In genomic region chr1:84117868-84118267, GRCh38 we compare ENCODE assay signal across 17 cellular contexts. TPM values are rescaled to one million over a fixed set of nuclear protein-coding genes. Genes with fewer than 3 reads are reported as not detected.
DNase-seq lines count a peak whose midpoint lies in the region; ATAC-seq and TF ChIP-seq lines count a peak whose summit lies in the region.
"Had no signal": no experiment of that assay in that cellular context is flagged by ENCODE, and none has a peak within 500 bp of the region (broad histone marks: within the 10 kb centered on the region; RNA-seq: fewer than 3 reads in every experiment).

No MANE protein-coding gene starts in this region.

- no peak for ATAC-seq in lung (ENCODE audit: insufficient read depth, low FRiP score)
- ATAC-seq: activated CD8-positive, alpha-beta T cell treated with anti-CD3 and anti-CD28 coated beads for 36 hours; activated T-helper 17 cell treated with anti-CD3 and anti-CD28 coated beads, Interleukin-2, amount 50 U/mL, for 72 hours; lower lobe of right lung had no signal

- H3K4me1 Mint-ChIP-seq in activated CD4-positive, alpha-beta T cell treated with anti-CD3 and anti-CD28 coated beads, Interleukin-2, amount 10 ng/mL, durations not matched to agents 24 days and 14 days: peaks cover 9% of the 10 kb centered on the region

- 90 to 95% methylated on average over 1 of the region's 1 CpG for WGBS in lung, 2 donors

- H3K4me3 ChIP-seq in AG10803 (ENCODE audit: low read length) (no peak overlapping the region), epithelial cell of proximal tubule (ENCODE audit: low read depth, low read length) (no peak overlapping the region), lung (peak overlapping the region; percentile 21)
- H3K4me3 ChIP-seq: colonic mucosa, lower lobe of right lung had no signal

- H3K9me3 ChIP-seq in lung (ENCODE audit: control insufficient read depth in 2 of 2, insufficient read depth in 1 of 2, low read length in 1 of 2): peaks cover 0 to 1% of the 10 kb centered on the region in 2 donors
- H3K9me3 ChIP-seq: BE2C, colonic mucosa, lower lobe of right lung had no signal

- H3K27ac Mint-ChIP-seq in activated CD4-positive, alpha-beta T cell treated with anti-CD3 and anti-CD28 coated beads, Interleukin-2, amount 10 ng/mL, durations not matched to agents 24 days and 14 days: no peak overlapping the region
- H3K27ac Mint-ChIP-seq: activated CD8-positive, alpha-beta T cell treated with anti-CD3 and anti-CD28 coated beads for 36 hours; activated T-helper 17 cell treated with anti-CD3 and anti-CD28 coated beads, Interleukin-2, amount 50 U/mL, for 72 hours; nephron had no signal

- no peaks in the 10 kb centered on the region for H3K27me3 ChIP-seq in lung (ENCODE audit: control insufficient read depth, insufficient read depth)
- H3K27me3 ChIP-seq: BE2C, colonic mucosa had no signal

- intact Hi-C loops in activated CD4-positive, alpha-beta T cell treated with anti-CD3 and anti-CD28 coated beads, Interleukin-2, amount 10 ng/mL, durations not matched to agents 24 days and 14 days (cut with micrococcal nuclease): no loop called here

- H3K36me3 ChIP-seq in lung (ENCODE audit: control insufficient read depth in 2 of 2, insufficient read depth in 2 of 2, low read length in 2 of 2): no peaks in the 10 kb centered on the region
- H3K36me3 ChIP-seq: BE2C, colonic mucosa, lower lobe of right lung had no signal

- no peaks in the 10 kb centered on the region for H3K36me3 Mint-ChIP-seq in activated CD4-positive, alpha-beta T cell treated with anti-CD3 and anti-CD28 coated beads, Interleukin-2, amount 10 ng/mL, durations not matched to agents 24 days and 14 days (ENCODE audit: low read depth)

- no peak overlapping the region for H3K4me3 Mint-ChIP-seq in activated CD4-positive, alpha-beta T cell treated with anti-CD3 and anti-CD28 coated beads, Interleukin-2, amount 10 ng/mL, durations not matched to agents 24 days and 14 days
- H3K4me3 Mint-ChIP-seq: activated CD8-positive, alpha-beta T cell treated with anti-CD3 and anti-CD28 coated beads for 36 hours; activated T-helper 17 cell treated with anti-CD3 and anti-CD28 coated beads, Interleukin-2, amount 50 U/mL, for 72 hours; nephron had no signal

- DNase-seq in AG10803 (ENCODE audit: low read depth): peak; percentile 85
- DNase-seq in OCI-M1 (lab: John Stamatoyannopoulos, UW): peak; percentile 21
- DNase-seq in epithelial cell of proximal tubule (ENCODE audit: low read depth): peak; percentile 33
- DNase-seq in lung (ENCODE audit: low spot score): no peak
- no peak for DNase-seq in NCI-H2196 treated with DMSO at 0.1 percent for 48 hours (lab: John Stamatoyannopoulos, UW; ENCODE audit: unreplicated experiment)
- DNase-seq in UCSD-AML1 (lab: John Stamatoyannopoulos, UW; ENCODE audit: unreplicated experiment): no peak
- DNase-seq in GM13976 (ENCODE audit: low spot score): no peak
- DNase-seq in activated CD4-positive, alpha-beta T cell treated with anti-CD3 and anti-CD28 coated beads, Interleukin-2, amount 10 ng/mL, durations not matched to agents 24 days and 14 days: no peak
- DNase-seq: activated CD8-positive, alpha-beta T cell treated with anti-CD3 and anti-CD28 coated beads for 36 hours; amygdala; BE2C; colonic mucosa; lower lobe of right lung; NCI-H2081 treated with DMSO at 0.1 percent for 48 hours; NCI-H774 had no signal

- peaks cover 5% of the 10 kb centered on the region for H3K9me3 Mint-ChIP-seq in activated CD4-positive, alpha-beta T cell treated with anti-CD3 and anti-CD28 coated beads, Interleukin-2, amount 10 ng/mL, durations not matched to agents 24 days and 14 days
- H3K9me3 Mint-ChIP-seq: activated CD8-positive, alpha-beta T cell treated with anti-CD3 and anti-CD28 coated beads for 36 hours; activated T-helper 17 cell treated with anti-CD3 and anti-CD28 coated beads, Interleukin-2, amount 50 U/mL, for 72 hours; nephron had no signal

- no peak for TF ChIP-seq CTCF in AG10803 (conservative IDR thresholded peaks at IDR 0.05; ENCODE audit: low read length)
- no peak for TF ChIP-seq CTCF in epithelial cell of proximal tubule (conservative IDR thresholded peaks at IDR 0.05; ENCODE audit: low read depth, low read length)
- no peak for TF ChIP-seq CTCF in lung (IDR thresholded peaks at IDR 0.05; ENCODE audit: control extremely low read depth, extremely low read depth)
- no peak for TF ChIP-seq CTCF in GM13976 (IDR thresholded peaks at IDR 0.05; ENCODE audit: borderline replicate concordance, control extremely low read depth, extremely low read depth, insufficient read depth, missing control alignments)

- H3K4me1 ChIP-seq in lung (ENCODE audit: control insufficient read depth in 2 of 2, insufficient read depth in 2 of 2, low read length in 2 of 2): no peaks in the 10 kb centered on the region
- H3K4me1 ChIP-seq: BE2C, colonic mucosa, lower lobe of right lung had no signal

- in situ Hi-C loops in GM13976 (cut with MboI; ENCODE audit: low sequenced_read_pairs, unreplicated experiment): no loop called here

- H3K27ac ChIP-seq in lung (ENCODE audit: low read depth in 1 of 2, low read length in 1 of 2): no peak overlapping the region
- H3K27ac ChIP-seq: colonic mucosa, lower lobe of right lung had no signal

- H3K27me3 Mint-ChIP-seq in activated CD4-positive, alpha-beta T cell treated with anti-CD3 and anti-CD28 coated beads, Interleukin-2, amount 10 ng/mL, durations not matched to agents 24 days and 14 days: peaks cover 4% of the 10 kb centered on the region
- H3K27me3 Mint-ChIP-seq: activated CD8-positive, alpha-beta T cell treated with anti-CD3 and anti-CD28 coated beads for 36 hours; activated T-helper 17 cell treated with anti-CD3 and anti-CD28 coated beads, Interleukin-2, amount 50 U/mL, for 72 hours had no signal

RNA-seq across cellular contexts. Expression of gene PRKACB, which starts 26.2 kb away (rescaled TPM):
- total RNA-seq in epithelial cell of proximal tubule (9.5 and 10.1 TPM in 2 replicates), lung (10 to 100 TPM; 18.4 to 43.1 TPM)
- polyA plus RNA-seq in lung: 1 to 10 TPM; 4.2 to 4.5 TPM
- 19.1 and 19.3 TPM in 2 replicates for total RNA-seq in activated CD4-positive, alpha-beta T cell treated with anti-CD3 and anti-CD28 coated beads, Interleukin-2, amount 10 ng/mL, durations not matched to agents 24 days and 14 days

Comparison
In these comparisons a context has a peak if more than half of its experiments do, and no peak if none do; other contexts are left out.
1. DNase-seq: peak in AG10803 (single experiment), OCI-M1 (single experiment) and epithelial cell of proximal tubule (single experiment); none in lung (single experiment), NCI-H2196 treated with DMSO at 0.1 percent for 48 hours (single experiment), UCSD-AML1 (single experiment), GM13976 (single experiment) and activated CD4-positive, alpha-beta T cell treated with anti-CD3 and anti-CD28 coated beads, Interleukin-2, amount 10 ng/mL, durations not matched to agents 24 days and 14 days (single experiment).